ENCODE assay signal across 18 cellular contexts in the genomic region with DNA sequence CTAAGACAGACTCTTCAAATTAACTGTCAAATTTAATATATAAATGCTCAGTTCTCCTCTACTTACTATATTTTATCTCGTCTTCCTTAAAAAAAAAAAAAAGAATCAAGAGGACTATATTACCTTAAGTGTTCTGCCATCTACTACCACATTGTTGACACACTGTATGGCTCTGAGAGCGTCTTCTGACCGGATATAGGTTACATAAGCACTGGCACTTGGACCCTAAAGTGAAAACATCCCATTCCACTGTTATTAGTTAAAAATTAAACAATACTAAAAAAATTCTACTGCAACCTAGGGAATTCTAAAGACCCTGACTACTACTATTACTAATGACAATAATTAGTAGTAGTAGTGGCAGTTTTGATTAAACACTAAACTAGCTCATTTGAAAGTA.
"Had no signal": no experiment of that assay in that cellular context is flagged by ENCODE, and none has a peak within 500 bp of the region (broad histone marks: within the 10 kb centered on the region; RNA-seq: fewer than 3 reads in every experiment).

No MANE protein-coding gene starts in this region.

- DNase-seq: cortex of kidney; dorsolateral prefrontal cortex; effector CD8-positive, alpha-beta T cell; effector memory CD4-positive, alpha-beta T cell; esophagus squamous epithelium; gastrocnemius medialis had no signal

- H3K9me3 ChIP-seq: colonic mucosa, esophagus muscularis mucosa, esophagus squamous epithelium, gastrocnemius medialis, gastroesophageal sphincter, heart left ventricle, heart right ventricle had no signal

- H3K27me3 ChIP-seq: colonic mucosa, dorsolateral prefrontal cortex, esophagus muscularis mucosa, esophagus squamous epithelium, foreskin keratinocyte, gastrocnemius medialis, gastroesophageal sphincter, heart left ventricle, heart right ventricle had no signal

- H3K4me3 ChIP-seq: colonic mucosa, coronary artery, dorsolateral prefrontal cortex, esophagus muscularis mucosa, esophagus squamous epithelium, gastrocnemius medialis, gastroesophageal sphincter, heart left ventricle, heart right ventricle had no signal

- H3K27ac ChIP-seq: colonic mucosa, coronary artery, dorsolateral prefrontal cortex, epithelial cell of prostate, esophagus muscularis mucosa, esophagus squamous epithelium, foreskin keratinocyte, gastrocnemius medialis, gastroesophageal sphincter, heart left ventricle, heart right ventricle had no signal

- H3K36me3 ChIP-seq: colonic mucosa, gastrocnemius medialis had no signal

- H3K4me1 ChIP-seq: colonic mucosa, esophagus muscularis mucosa, gastroesophageal sphincter, heart left ventricle, heart right ventricle had no signal

- ATAC-seq: effector memory CD8-positive, alpha-beta T cell; esophagus mucosa; gastrocnemius medialis; gastroesophageal sphincter; heart left ventricle; heart right ventricle had no signal

- FAIRE-seq: colon, frontal cortex had no signal
